Comparison of ENCODE assay signal across 21 cellular contexts in genomic region chr6:83125425-83125824, GRCh38.
"Had no signal": no experiment of that assay in that cellular context is flagged by ENCODE, and none has a peak within 500 bp of the region (broad histone marks: within the 10 kb centered on the region; RNA-seq: fewer than 3 reads in every experiment).

No MANE protein-coding gene starts in this region.

- H3K4me3 ChIP-seq: dorsolateral prefrontal cortex, gastroesophageal sphincter, lower lobe of right lung, prostate gland, sigmoid colon, stomach, thyroid gland, vagina had no signal

- H3K4me1 Mint-ChIP-seq: immature natural killer cell; nephron progenitor cell; stimulated activated effector memory CD8-positive, alpha-beta T cell treated with anti-CD3 and anti-CD28 coated beads, Interleukin-12 subunit alpha, Interleukin-12 subunit beta, amount 100 ng/mL, for 72 hours had no signal

- H3K27me3 Mint-ChIP-seq: naive thymus-derived CD8-positive, alpha-beta T cell had no signal

- DNase-seq: dorsolateral prefrontal cortex; effector CD4-positive, alpha-beta T cell; foreskin fibroblast; immature natural killer cell; left ventricle myocardium superior; lower lobe of right lung; naive thymus-derived CD8-positive, alpha-beta T cell; nephron progenitor cell; right cardiac atrium; sigmoid colon; stimulated activated CD4-positive, alpha-beta T cell treated with anti-CD3 and anti-CD28 coated beads, Interleukin-2, amount 100 ng/mL, for 24 hours; stimulated activated CD4-positive, alpha-beta T cell treated with anti-CD3 and anti-CD28 coated beads, Interleukin-4, amount 100 ng/mL, for 24 hours; stimulated activated naive CD4-positive, alpha-beta T cell treated with Interleukin-2 at 50 U/mL for 16 hours; stomach; thyroid gland; trophoblast cell had no signal

- ATAC-seq: esophagus mucosa; gastroesophageal sphincter; left ventricle myocardium superior; lower lobe of right lung; naive thymus-derived CD8-positive, alpha-beta T cell; right cardiac atrium; stimulated activated effector memory CD8-positive, alpha-beta T cell treated with anti-CD3 and anti-CD28 coated beads, Interleukin-12 subunit alpha, Interleukin-12 subunit beta, amount 100 ng/mL, for 72 hours had no signal

- H3K27ac ChIP-seq: dorsolateral prefrontal cortex, gastroesophageal sphincter, lower lobe of right lung, prostate gland, sigmoid colon, stomach, thyroid gland, vagina had no signal

- H3K27ac Mint-ChIP-seq: immature natural killer cell; nephron progenitor cell; stimulated activated effector memory CD8-positive, alpha-beta T cell treated with anti-CD3 and anti-CD28 coated beads, Interleukin-12 subunit alpha, Interleukin-12 subunit beta, amount 100 ng/mL, for 72 hours had no signal

- H3K27me3 ChIP-seq: dorsolateral prefrontal cortex, gastroesophageal sphincter, sigmoid colon, stomach, thyroid gland, vagina had no signal

- H3K9me3 Mint-ChIP-seq: immature natural killer cell; naive thymus-derived CD8-positive, alpha-beta T cell; nephron progenitor cell; stimulated activated effector memory CD8-positive, alpha-beta T cell treated with anti-CD3 and anti-CD28 coated beads, Interleukin-12 subunit alpha, Interleukin-12 subunit beta, amount 100 ng/mL, for 72 hours had no signal

- H3K4me3 Mint-ChIP-seq: immature natural killer cell; naive thymus-derived CD8-positive, alpha-beta T cell; nephron progenitor cell; stimulated activated effector memory CD8-positive, alpha-beta T cell treated with anti-CD3 and anti-CD28 coated beads, Interleukin-12 subunit alpha, Interleukin-12 subunit beta, amount 100 ng/mL, for 72 hours had no signal

- H3K9me3 ChIP-seq: gastroesophageal sphincter, lower lobe of right lung, prostate gland, sigmoid colon, stomach, thyroid gland, vagina had no signal

- H3K36me3 ChIP-seq: prostate gland had no signal

- H3K4me1 ChIP-seq: gastroesophageal sphincter, lower lobe of right lung, prostate gland, sigmoid colon, stomach, thyroid gland, vagina had no signal
